Comparison of ENCODE assay signal across 8 cellular contexts in the genomic region with DNA sequence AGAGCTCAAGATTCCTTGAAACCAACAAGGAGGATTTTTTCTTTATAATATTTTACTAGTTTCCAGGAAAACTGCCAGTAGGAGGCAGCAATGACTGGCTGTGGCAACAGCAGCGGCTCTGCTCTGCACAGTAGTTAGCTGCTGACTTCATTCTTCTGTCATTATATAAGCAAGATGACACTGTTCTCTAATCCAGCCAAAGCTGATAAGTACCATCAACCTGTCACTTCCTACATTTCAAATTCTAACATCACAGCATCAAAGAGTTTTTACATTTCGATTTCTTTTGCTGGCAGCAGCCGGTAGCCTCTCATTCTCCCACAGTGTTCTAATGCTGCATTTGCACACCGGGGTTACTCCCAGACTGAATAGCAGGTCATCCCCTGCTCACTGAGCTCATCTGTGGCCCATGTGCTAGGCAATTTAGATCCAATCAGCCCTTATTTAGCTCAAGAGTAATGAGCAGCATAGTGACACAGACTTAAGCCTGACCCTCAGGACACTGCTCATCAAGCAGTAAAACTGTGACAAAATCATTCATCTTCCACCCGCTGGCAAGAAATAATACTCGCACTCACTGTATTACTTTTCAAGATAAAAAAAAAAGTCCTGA.
A peak's percentile ranks its signal among the peaks of the same experiment; 100 is the strongest.
DNase-seq lines count a peak whose midpoint lies in the region; ATAC-seq and TF ChIP-seq lines count a peak whose summit lies in the region.

No MANE protein-coding gene starts in this region.

- no peak overlapping the region for H3K27ac Mint-ChIP-seq in osteocyte (ENCODE audit: unreplicated experiment)

- TF ChIP-seq CTCF in A673 (conservative IDR thresholded peaks at IDR 0.05; ENCODE audit: low read depth, low read length) (peak; percentile 78), GM20000 (IDR thresholded peaks at IDR 0.05; ENCODE audit: extremely low read depth, missing control alignments) (no peak), osteocyte (IDR thresholded peaks at IDR 0.05) (peak; percentile 76)

- intact Hi-C loops in A673 (cut with micrococcal nuclease; ENCODE audit: unreplicated experiment): loop anchor here (1.0 kb wide), 1 partner anchor 179 kb away; no protein-coding TSS in a partner anchor

- H3K27me3 ChIP-seq in A673 (replicated peaks; ENCODE audit: insufficient read depth, low read depth, low read length, poor library complexity): no peaks in the 10 kb centered on the region

- no peaks in the 10 kb centered on the region for H3K36me3 ChIP-seq in A673 (ENCODE audit: insufficient read depth, low read length, poor library complexity, severe bottlenecking)

- peak overlapping the region; percentile 14 for H3K4me3 Mint-ChIP-seq in osteocyte (ENCODE audit: unreplicated experiment)

- no peaks in the 10 kb centered on the region for H3K9me3 Mint-ChIP-seq in osteocyte (ENCODE audit: unreplicated experiment)

- H3K36me3 Mint-ChIP-seq in osteocyte (ENCODE audit: unreplicated experiment): no peaks in the 10 kb centered on the region

- H3K4me1 Mint-ChIP-seq in osteocyte (ENCODE audit: unreplicated experiment): peaks cover 8% of the 10 kb centered on the region

- POLR2A ChIA-PET in A673 (lab: Charles Lee; ENCODE audit: low non-redundant PET): interaction anchor here (0.7 kb wide), 1 partner anchor 25 kb away, joined by 5 read pairs; no protein-coding TSS in a partner anchor

- DNase-seq in A673 (ENCODE audit: low spot score) (peak; percentile 88), GM20000 (ENCODE audit: low spot score) (peak; percentile 2), RKO (ENCODE audit: low spot score) (peak; percentile 63), fibroblast of gingiva (ENCODE audit: low read depth) (peak; percentile 66), osteocyte (ENCODE audit: extremely low spot score, unreplicated experiment) (no peak), NCI-H510A (lab: John Stamatoyannopoulos, UW) (no peak), LoVo (ENCODE audit: low spot score) (no peak)

- CTCF ChIA-PET in A673 (lab: Charles Lee): interaction anchor here (0.6 to 1.6 kb wide), 12 partner anchors 10 to 1284 kb away, joined by 3 to 15 read pairs (median 4); no protein-coding TSS in a partner anchor

- peaks cover 20% of the 10 kb centered on the region for H3K4me1 ChIP-seq in A673 (ENCODE audit: insufficient read depth, low read length, poor library complexity, severe bottlenecking)

- TSS peak; percentile 71 for BruUV-seq in A673 (replicated peaks; lab: Mats Ljungman, UMichigan)

- H3K27me3 Mint-ChIP-seq in osteocyte (ENCODE audit: unreplicated experiment): no peaks in the 10 kb centered on the region

- H3K4me3 ChIP-seq in A673 (ENCODE audit: low read depth, low read length, poor library complexity, severe bottlenecking): peak overlapping the region; percentile 3

- H3K27ac ChIP-seq in A673 (ENCODE audit: low read depth, low read length, poor library complexity, severe bottlenecking): peak overlapping the region; percentile 57

- no peak for ATAC-seq in HG02763 (IDR thresholded peaks at IDR 0.05; ENCODE audit: unreplicated experiment)

- H3K9me3 ChIP-seq in A673 (ENCODE audit: low read depth, low read length, poor library complexity, severe bottlenecking): no peaks in the 10 kb centered on the region

Comparison
In these comparisons a context has a peak if more than half of its experiments do, and no peak if none do; other contexts are left out.
1. DNase-seq: peak in A673 (single experiment), GM20000 (single experiment), RKO (single experiment) and fibroblast of gingiva (single experiment); none in osteocyte (single experiment), NCI-H510A (single experiment) and LoVo (single experiment).